In genomic region chr5:134095293-134095692, GRCh38 we compare ENCODE assay signal across 18 cellular contexts.
"Had no signal": no experiment of that assay in that cellular context is flagged by ENCODE, and none has a peak within 500 bp of the region (broad histone marks: within the 10 kb centered on the region; RNA-seq: fewer than 3 reads in every experiment).

No MANE protein-coding gene starts in this region.

- DNase-seq: endodermal cell; erythroblast; foreskin keratinocyte; hypothalamus; mammary epithelial cell; natural killer cell; nucleus accumbens; stimulated activated CD4-positive, alpha-beta T cell treated with anti-CD3 and anti-CD28 coated beads, Interleukin-12 subunit alpha, Interleukin-12 subunit beta, amount 100 ng/mL, for 4 hours; stimulated activated naive CD4-positive, alpha-beta T cell treated with Interleukin-2 at 50 U/mL for 16 hours; thyroid gland; upper lobe of left lung; uterus had no signal

- H3K36me3 ChIP-seq: heart left ventricle, neural progenitor cell, pancreas, thyroid gland, upper lobe of left lung, uterus had no signal

- H3K4me3 ChIP-seq: heart left ventricle, neural progenitor cell, pancreas, thyroid gland, upper lobe of left lung, uterus had no signal

- H3K4me2 ChIP-seq: neural progenitor cell had no signal

- ATAC-seq: foreskin keratinocyte, natural killer cell had no signal

- H3K9ac ChIP-seq: neural progenitor cell had no signal

- H3K27me3 ChIP-seq: heart left ventricle, neural progenitor cell, pancreas, thyroid gland, upper lobe of left lung, uterus had no signal

- H3K4me1 ChIP-seq: foreskin keratinocyte, uterus had no signal

- H3K9me3 ChIP-seq: heart left ventricle, pancreas, thyroid gland, upper lobe of left lung, uterus had no signal

- H3K27ac ChIP-seq: foreskin keratinocyte, heart left ventricle, neural progenitor cell, pancreas, thyroid gland, upper lobe of left lung, uterus had no signal

- FAIRE-seq: endothelial cell of umbilical vein, islet of Langerhans, pancreas, small intestine had no signal
